2 cellular contexts compared by ENCODE assay signal in genomic region chrX:139528829-139529228, GRCh38. TPM values are rescaled to one million over a fixed set of nuclear protein-coding genes. Genes with fewer than 3 reads are reported as not detected.
"Had no signal": no experiment of that assay in that cellular context is flagged by ENCODE, and none has a peak within 500 bp of the region (broad histone marks: within the 10 kb centered on the region; RNA-seq: fewer than 3 reads in every experiment).

No MANE protein-coding gene starts in this region.

RNA-seq across cellular contexts. Expression of gene F9, which starts 1.7 kb away (rescaled TPM):
- total RNA-seq: G401 had no signal
- polyA plus RNA-seq: GM12878 had no signal
